In genomic region chr10:96863922-96864543, GRCh38 we compare ENCODE assay signal across 9 cellular contexts. TPM values are rescaled to one million over a fixed set of nuclear protein-coding genes. Genes with fewer than 3 reads are reported as not detected.
DNase-seq lines count a peak whose midpoint lies in the region; ATAC-seq and TF ChIP-seq lines count a peak whose summit lies in the region.
"Had no signal": no experiment of that assay in that cellular context is flagged by ENCODE, and none has a peak within 500 bp of the region (broad histone marks: within the 10 kb centered on the region; RNA-seq: fewer than 3 reads in every experiment).

No MANE protein-coding gene starts in this region.

- H3K79me2 ChIP-seq in PC-9 (ENCODE audit: low read depth), result peaks cover 76% of the 10 kb centered on the region

- BruUV-seq in PC-9 (replicated peaks; lab: Mats Ljungman, UMichigan), result no TSS peak

- peaks cover 31% of the 10 kb centered on the region for H3K4me1 ChIP-seq in PC-9 (replicated peaks; ENCODE audit: insufficient read depth)

- POLR2A ChIA-PET in PC-9 (lab: Charles Lee; ENCODE audit: unreplicated experiment), result interaction anchor here (0.6 to 0.7 kb wide), 3 partner anchors 19 to 315 kb away, joined by 3 to 7 read pairs (median 4); no protein-coding TSS in a partner anchor

- H3K4me3 ChIP-seq in PC-9, result no peak overlapping the region
- H3K4me3 ChIP-seq: skin epidermis had no signal

- CTCF ChIA-PET in PC-9 (lab: Charles Lee), result no interaction called here

- no peaks in the 10 kb centered on the region for H3K27me3 ChIP-seq in PC-9 (ENCODE audit: insufficient read depth, low read depth)

- intact Hi-C loops in PC-9 (cut with micrococcal nuclease; ENCODE audit: unreplicated experiment), result no loop called here

- H3K9me3 ChIP-seq in PC-9 (ENCODE audit: insufficient read depth, low read depth), result no peaks in the 10 kb centered on the region

- H3F3A ChIP-seq in PC-9 (ENCODE audit: insufficient read depth, low read depth), result peaks cover 28% of the 10 kb centered on the region

- ATAC-seq in HG02973 (IDR thresholded peaks at IDR 0.05; ENCODE audit: unreplicated experiment) (peak; percentile 63), omental fat pad (ENCODE audit: low FRiP score) (no peak)

- peak overlapping the region; percentile 47 for H3K4me2 ChIP-seq in PC-9

- H3K36me3 ChIP-seq in PC-9 (ENCODE audit: low read depth), result no peaks in the 10 kb centered on the region; the same call in 1 of the 2 replicates

- H3K27ac ChIP-seq in PC-9, result peak overlapping the region; percentile 84
- H3K27ac ChIP-seq: skin epidermis had no signal

- no peak overlapping the region for H2AFZ ChIP-seq in PC-9

- DNase-seq in NCI-H1436 (lab: John Stamatoyannopoulos, UW), result peak; percentile 1
- no peak for DNase-seq in NCI-H1436 treated with DMSO at 0.1 percent for 48 hours (lab: John Stamatoyannopoulos, UW)
- DNase-seq in PC-9, result peak in 1 of 2 experiments; percentile 95
- DNase-seq in glomerular visceral epithelial cell (ENCODE audit: extremely low spot score), result peak; percentile 32
- no peak for DNase-seq in ecto neural progenitor cell (ENCODE audit: low spot score)
- DNase-seq in activated effector memory CD4-positive, alpha-beta T cell treated with Interleukin-2 at 50 U/mL for 16 hours, result no peak
- no peak for DNase-seq in omental fat pad (ENCODE audit: low spot score)

- peaks cover 12% of the 10 kb centered on the region; the same call in 1 of the 2 replicates for H4K20me1 ChIP-seq in PC-9 (ENCODE audit: insufficient read depth)

- TF ChIP-seq CTCF in PC-9 (conservative IDR thresholded peaks at IDR 0.05) (no peak), omental fat pad (IDR thresholded peaks at IDR 0.05) (no peak)

- H3K9me2 ChIP-seq in PC-9 (ENCODE audit: insufficient read depth), result no peaks in the 10 kb centered on the region

RNA-seq across cellular contexts. Expression of gene LCOR, which starts 31.9 kb away (rescaled TPM):
- total RNA-seq in PC-9 (2021) (28.1 and 36.4 TPM in 2 replicates), omental fat pad (10 to 100 TPM; 19.1 to 82.0 (median 24.7) TPM)

Comparison
In these comparisons a context has a peak if more than half of its experiments do, and no peak if none do; other contexts are left out.
1. DNase-seq: peak in NCI-H1436 (single experiment) and glomerular visceral epithelial cell (single experiment); none in NCI-H1436 treated with DMSO at 0.1 percent for 48 hours (single experiment), ecto neural progenitor cell (single experiment), activated effector memory CD4-positive, alpha-beta T cell treated with Interleukin-2 at 50 U/mL for 16 hours (single experiment) and omental fat pad (single experiment).